In genomic region chr1:1020000-1020404, GRCh38 we compare ENCODE assay signal across 8 cellular contexts. TPM values are rescaled to one million over a fixed set of nuclear protein-coding genes. Genes with fewer than 3 reads are reported as not detected.
A peak's percentile ranks its signal among the peaks of the same experiment; 100 is the strongest.
DNase-seq lines count a peak whose midpoint lies in the region; ATAC-seq, FAIRE-seq and TF ChIP-seq lines count a peak whose summit lies in the region.

Gene AGRN, plus strand, starts transcription at chr1:1020120. Its CDS starts 53 bp downstream, at chr1:1020173.

- in situ Hi-C loops in G401 (cut with HindIII; ENCODE audit: low sequenced_read_pairs), result no loop called here

- peak within 1 kb of the TSS; percentile 43 to 80 (median 73) for H3K4me3 Mint-ChIP-seq in IgD-negative memory B cell

- H3K27ac ChIP-seq in body of pancreas (peak within 1 kb of the TSS; percentile 80 to 93 (median 90)), kidney (ENCODE audit: low read depth in 2 of 2, low read length in 2 of 2) (peak within 1 kb of the TSS; percentile 63 to 72)

- peaks cover 0 to 5% (median 2%) of the 10 kb centered on the region in 3 donors for H3K4me1 Mint-ChIP-seq in IgD-negative memory B cell

- DNase-seq in G401 (ENCODE audit: low spot score), result no peak
- peak in 3 of 4 donors; percentile 53 to 59 (median 58) for DNase-seq in body of pancreas
- DNase-seq in kidney, result no peak
- DNase-seq in stimulated activated naive CD8-positive, alpha-beta T cell treated with anti-CD3 and anti-CD28 coated beads, Interleukin-15, Interleukin-2, amounts not matched to agents 100 U/mL and 50 U/mL, for 24 hours, result peak; percentile 42
- no peak for DNase-seq in kidney glomerular epithelial cell (lab: John Stamatoyannopoulos, UW)
- no peak for DNase-seq in effector CD4-positive, alpha-beta T cell

- no peak for FAIRE-seq in kidney (lab: Jason Lieb, UNC)

- H3K9me3 ChIP-seq in body of pancreas, result no peaks in the 10 kb centered on the region
- no peaks in the 10 kb centered on the region for H3K9me3 ChIP-seq in kidney (ENCODE audit: control insufficient read depth in 1 of 2, low read length in 2 of 2)

- TF ChIP-seq CTCF in body of pancreas (IDR thresholded peaks at IDR 0.05) (no peak), kidney (IDR thresholded peaks at IDR 0.05; ENCODE audit: borderline replicate concordance, extremely low read depth, insufficient read depth) (no peak)

- H3K9ac ChIP-seq in kidney (ENCODE audit: low read length in 2 of 2), result no peak within 1 kb of the TSS

- no peak for TF ChIP-seq POLR2A in body of pancreas (IDR thresholded peaks at IDR 0.05)

- H3K27me3 Mint-ChIP-seq in IgD-negative memory B cell, result peaks cover 5% of the 10 kb centered on the region

- no peaks in the 10 kb centered on the region for H3K27me3 ChIP-seq in body of pancreas

- 1% methylated on average over 23 of the region's 58 CpGs; no CpG with 5 or more reads in 1 of the 2 donors for WGBS in body of pancreas, 2 donors

- H3K36me3 Mint-ChIP-seq in IgD-negative memory B cell, result no peaks in the 10 kb centered on the region

- ATAC-seq in GM21526 (IDR thresholded peaks at IDR 0.05; ENCODE audit: low FRiP score, unreplicated experiment), result peak; percentile 17
- no peak for ATAC-seq in body of pancreas
- peak; percentile 24 for ATAC-seq in stimulated activated naive CD8-positive, alpha-beta T cell treated with anti-CD3 and anti-CD28 coated beads, Interleukin-15, Interleukin-2, amounts not matched to agents 100 U/mL and 50 U/mL, for 24 hours

- intact Hi-C loops in body of pancreas (cut with DNase I) (no loop called here), kidney (cut with DNase I) (no loop called here)

- no peaks in the 10 kb centered on the region for H3K9me3 Mint-ChIP-seq in IgD-negative memory B cell

- peaks cover 50% of the 10 kb centered on the region for H3K4me1 ChIP-seq in body of pancreas
- H3K4me1 ChIP-seq in kidney (ENCODE audit: control insufficient read depth in 1 of 2, insufficient read depth in 1 of 2, low read depth in 1 of 2, low read length in 2 of 2), result peaks cover 8 to 20% of the 10 kb centered on the region in 2 donors

- H3K4me3 ChIP-seq in body of pancreas (peak within 1 kb of the TSS; percentile 41 to 65), kidney (ENCODE audit: low read length in 2 of 2) (peak within 1 kb of the TSS; percentile 55 to 59)

- H3K27ac Mint-ChIP-seq in IgD-negative memory B cell, result peak within 1 kb of the TSS in 2 of 3 donors; percentile 35 to 59

- H3K36me3 ChIP-seq in body of pancreas (replicated peaks in 1 of 2; ENCODE audit: insufficient read depth in 1 of 2, low read depth in 2 of 2) (no peaks in the 10 kb centered on the region), kidney (ENCODE audit: control insufficient read depth in 1 of 2, insufficient read depth in 2 of 2, low read length in 2 of 2) (no peaks in the 10 kb centered on the region)

RNA-seq across cellular contexts. Expression of gene AGRN, which starts in this region (rescaled TPM):
- 103 and 106 TPM in 2 replicates for total RNA-seq in G401 (2014; rRNA removed; shearing (Covaris generic))
- polyA plus RNA-seq in IgD-negative memory B cell, result 0.05 TPM
- 100 to 1,000 TPM in 1 of 2 donors, 10 to 100 TPM in 1; 85.1 to 241 TPM for total RNA-seq in body of pancreas
- 261 TPM for total RNA-seq in kidney
- 78.5 TPM for polyA plus RNA-seq in kidney (ENCODE audit: insufficient read depth, low read depth, low replicate concordance)

Comparison
In these comparisons a context has a peak if more than half of its experiments do, and no peak if none do; other contexts are left out.
1. RNA of gene AGRN (polyA plus RNA-seq): 78.5 TPM in kidney (single experiment); 0.05 TPM in IgD-negative memory B cell (single experiment); every median in the first group is over 10 times any median in the second.
2. DNase-seq: peak in body of pancreas (3 of 4) and stimulated activated naive CD8-positive, alpha-beta T cell treated with anti-CD3 and anti-CD28 coated beads, Interleukin-15, Interleukin-2, amounts not matched to agents 100 U/mL and 50 U/mL, for 24 hours (single experiment); none in G401 (single experiment), kidney (single experiment), kidney glomerular epithelial cell (single experiment) and effector CD4-positive, alpha-beta T cell (single experiment).